Comparison of ENCODE assay signal across 1 cellular context in the genomic region with DNA sequence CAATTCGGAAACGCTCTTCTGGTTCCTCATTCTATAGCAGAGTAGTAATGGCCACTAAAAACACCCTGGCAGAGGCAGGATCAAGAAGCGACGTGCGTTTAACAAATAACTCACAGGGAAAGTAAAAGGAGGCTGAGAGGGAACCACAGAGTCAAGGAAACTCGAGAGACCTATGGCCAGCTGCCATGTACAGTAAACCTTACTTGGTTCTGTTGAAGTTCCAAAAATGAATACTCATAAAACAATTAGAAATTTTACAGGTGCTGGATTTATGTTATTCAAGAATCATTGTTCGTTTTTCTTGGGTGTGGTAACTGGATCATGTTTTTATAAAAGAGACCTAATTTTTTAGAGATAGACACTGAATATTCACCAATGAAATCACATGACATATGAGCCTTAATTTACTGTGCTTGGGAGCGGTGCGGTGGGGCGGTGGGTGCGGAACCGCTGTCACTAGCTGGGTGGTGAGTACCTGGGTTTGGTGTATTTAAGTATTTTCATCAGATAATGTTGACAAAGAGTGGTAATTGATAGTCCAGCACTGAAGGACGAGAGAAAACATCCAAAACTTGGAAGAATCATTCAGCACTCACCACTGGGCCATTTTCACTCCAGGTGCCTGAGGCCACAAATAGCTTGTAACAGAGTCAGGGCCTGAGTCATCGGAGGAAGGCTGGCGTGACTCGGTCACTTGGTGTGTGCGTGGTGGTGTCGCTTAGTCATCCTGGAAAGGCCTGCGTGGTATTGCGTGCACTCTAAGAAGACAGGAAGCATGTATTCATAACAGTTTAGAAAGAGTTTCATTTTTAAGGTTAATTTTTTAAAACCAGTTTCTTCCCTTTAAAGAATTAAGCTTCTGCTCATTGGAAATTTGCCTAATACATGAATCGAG.
TF ChIP-seq lines count a peak whose summit lies in the region.

No MANE protein-coding gene starts in this region.

TF ChIP-seq in K562, 482 proteins besides CTCF, POLR2A, EP300 and RAD21 (continued from another document and continues in another):
- TF ChIP-seq, protein P1, sequence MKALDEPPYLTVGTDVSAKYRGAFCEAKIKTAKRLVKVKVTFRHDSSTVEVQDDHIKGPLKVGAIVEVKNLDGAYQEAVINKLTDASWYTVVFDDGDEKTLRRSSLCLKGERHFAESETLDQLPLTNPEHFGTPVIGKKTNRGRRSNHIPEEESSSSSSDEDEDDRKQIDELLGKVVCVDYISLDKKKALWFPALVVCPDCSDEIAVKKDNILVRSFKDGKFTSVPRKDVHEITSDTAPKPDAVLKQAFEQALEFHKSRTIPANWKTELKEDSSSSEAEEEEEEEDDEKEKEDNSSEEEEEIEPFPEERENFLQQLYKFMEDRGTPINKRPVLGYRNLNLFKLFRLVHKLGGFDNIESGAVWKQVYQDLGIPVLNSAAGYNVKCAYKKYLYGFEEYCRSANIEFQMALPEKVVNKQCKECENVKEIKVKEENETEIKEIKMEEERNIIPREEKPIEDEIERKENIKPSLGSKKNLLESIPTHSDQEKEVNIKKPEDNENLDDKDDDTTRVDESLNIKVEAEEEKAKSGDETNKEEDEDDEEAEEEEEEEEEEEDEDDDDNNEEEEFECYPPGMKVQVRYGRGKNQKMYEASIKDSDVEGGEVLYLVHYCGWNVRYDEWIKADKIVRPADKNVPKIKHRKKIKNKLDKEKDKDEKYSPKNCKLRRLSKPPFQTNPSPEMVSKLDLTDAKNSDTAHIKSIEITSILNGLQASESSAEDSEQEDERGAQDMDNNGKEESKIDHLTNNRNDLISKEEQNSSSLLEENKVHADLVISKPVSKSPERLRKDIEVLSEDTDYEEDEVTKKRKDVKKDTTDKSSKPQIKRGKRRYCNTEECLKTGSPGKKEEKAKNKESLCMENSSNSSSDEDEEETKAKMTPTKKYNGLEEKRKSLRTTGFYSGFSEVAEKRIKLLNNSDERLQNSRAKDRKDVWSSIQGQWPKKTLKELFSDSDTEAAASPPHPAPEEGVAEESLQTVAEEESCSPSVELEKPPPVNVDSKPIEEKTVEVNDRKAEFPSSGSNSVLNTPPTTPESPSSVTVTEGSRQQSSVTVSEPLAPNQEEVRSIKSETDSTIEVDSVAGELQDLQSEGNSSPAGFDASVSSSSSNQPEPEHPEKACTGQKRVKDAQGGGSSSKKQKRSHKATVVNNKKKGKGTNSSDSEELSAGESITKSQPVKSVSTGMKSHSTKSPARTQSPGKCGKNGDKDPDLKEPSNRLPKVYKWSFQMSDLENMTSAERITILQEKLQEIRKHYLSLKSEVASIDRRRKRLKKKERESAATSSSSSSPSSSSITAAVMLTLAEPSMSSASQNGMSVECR (CRISPR knock-in tag; IDR thresholded peaks at IDR 0.05) = no peak
- TF ChIP-seq ZNF175 (CRISPR knock-in tag; IDR thresholded peaks at IDR 0.05; ENCODE audit: low read depth) = peak; percentile 89; the same call in 1 of the 2 replicates
- peak; percentile 89 for TF ChIP-seq ZNF584 (CRISPR knock-in tag; IDR thresholded peaks at IDR 0.05; ENCODE audit: low read depth)
- TF ChIP-seq, protein P2, sequence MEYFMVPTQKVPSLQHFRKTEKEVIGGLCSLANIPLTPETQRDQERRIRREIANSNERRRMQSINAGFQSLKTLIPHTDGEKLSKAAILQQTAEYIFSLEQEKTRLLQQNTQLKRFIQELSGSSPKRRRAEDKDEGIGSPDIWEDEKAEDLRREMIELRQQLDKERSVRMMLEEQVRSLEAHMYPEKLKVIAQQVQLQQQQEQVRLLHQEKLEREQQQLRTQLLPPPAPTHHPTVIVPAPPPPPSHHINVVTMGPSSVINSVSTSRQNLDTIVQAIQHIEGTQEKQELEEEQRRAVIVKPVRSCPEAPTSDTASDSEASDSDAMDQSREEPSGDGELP (CRISPR knock-in tag; IDR thresholded peaks at IDR 0.05; ENCODE audit: borderline replicate concordance) = peak; percentile 30; the same call in 1 of the 2 replicates
- peak; percentile 94 for TF ChIP-seq NFE2 (IDR thresholded peaks at IDR 0.05; ENCODE audit: low read depth)
- peak; percentile 78; the same call in 1 of the 2 replicates for TF ChIP-seq CEBPG (CRISPR knock-in tag; IDR thresholded peaks at IDR 0.05)
- peak; percentile 25 to 63; a peak in 3 of 4 replicates for TF ChIP-seq CEBPG (tag; conservative IDR thresholded peaks at IDR 0.05 in 1 of 2, IDR thresholded peaks at IDR 0.05 in 1 of 2)
- peak; percentile 82 for TF ChIP-seq MEF2A (IDR thresholded peaks at IDR 0.05; ENCODE audit: control insufficient read depth, low read depth, low read length)
- 0 out of 2 replicates have a peak, but pooled peaks have one; percentile 7 for TF ChIP-seq IRF9 (tag; IDR thresholded peaks at IDR 0.05)
- TF ChIP-seq CREB3 (tag; conservative IDR thresholded peaks at IDR 0.05; ENCODE audit: low read depth) = peak; percentile 46
- TF ChIP-seq MEF2D (tag; conservative IDR thresholded peaks at IDR 0.05; ENCODE audit: low read depth) = peak; percentile 63; the same call in 1 of the 2 replicates
- TF ChIP-seq, protein P3, sequence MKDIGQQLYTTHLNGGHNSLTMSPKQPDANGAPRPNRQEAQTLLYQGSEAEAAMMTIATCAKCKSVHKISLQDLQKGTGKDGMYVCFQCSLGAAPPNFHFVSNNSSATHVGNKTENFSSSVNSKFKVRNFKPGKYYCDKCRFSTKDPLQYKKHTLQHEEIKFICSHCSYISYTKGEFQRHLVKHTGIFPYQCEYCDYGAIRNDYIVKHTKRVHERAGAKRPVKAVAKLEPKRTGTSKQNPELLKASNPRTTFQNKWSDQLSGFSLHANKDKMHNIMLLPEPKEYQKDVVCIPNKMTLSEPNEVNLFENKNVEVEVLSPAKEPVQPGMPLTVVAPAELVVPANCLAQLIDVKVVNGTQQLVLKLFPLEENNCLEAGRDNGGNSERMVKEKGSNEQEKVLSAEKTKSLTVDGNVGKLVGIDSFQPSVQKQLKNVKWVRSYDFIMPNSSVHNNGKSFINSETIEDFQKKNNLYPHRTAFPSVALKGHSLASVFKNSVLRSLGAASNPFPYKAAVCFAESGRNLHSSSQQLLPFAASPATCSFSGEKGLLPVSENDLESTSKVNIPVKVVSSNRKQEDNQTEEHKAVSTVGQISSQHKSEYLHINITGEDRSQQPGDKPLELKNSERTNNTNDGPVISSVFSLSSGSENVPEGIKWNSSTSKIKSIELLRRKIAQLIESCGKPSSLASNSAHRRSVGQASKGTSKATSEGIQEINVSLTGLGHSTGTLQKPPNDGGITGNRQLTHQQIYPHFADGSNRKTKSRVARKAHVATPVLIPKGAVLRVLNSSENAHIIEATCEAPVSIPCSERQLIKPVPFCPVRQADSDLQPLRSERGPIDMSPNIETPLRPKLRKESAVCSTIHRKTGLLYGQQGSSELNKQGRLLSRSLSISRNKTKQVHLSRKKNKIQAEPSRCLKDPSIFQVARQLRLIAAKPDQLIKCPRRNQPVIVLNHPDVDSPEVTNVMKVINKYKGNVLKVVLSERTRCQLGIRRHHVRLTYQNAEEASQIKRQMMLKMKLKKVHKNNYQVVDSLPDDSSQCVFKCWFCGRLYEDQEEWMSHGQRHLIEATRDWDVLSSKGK (CRISPR knock-in tag; IDR thresholded peaks at IDR 0.05) = no peak
- TF ChIP-seq SMAD3 (CRISPR knock-in tag; conservative IDR thresholded peaks at IDR 0.05) = 0 out of 2 replicates have a peak, but pooled peaks have one; percentile 50
- no peak for TF ChIP-seq BDP1 (IDR thresholded peaks at IDR 0.05; ENCODE audit: insufficient read depth, insufficient read length)
- peak; percentile 78 for TF ChIP-seq ETV1 (tag; conservative IDR thresholded peaks at IDR 0.05; ENCODE audit: low read depth)
- TF ChIP-seq, protein P4, sequence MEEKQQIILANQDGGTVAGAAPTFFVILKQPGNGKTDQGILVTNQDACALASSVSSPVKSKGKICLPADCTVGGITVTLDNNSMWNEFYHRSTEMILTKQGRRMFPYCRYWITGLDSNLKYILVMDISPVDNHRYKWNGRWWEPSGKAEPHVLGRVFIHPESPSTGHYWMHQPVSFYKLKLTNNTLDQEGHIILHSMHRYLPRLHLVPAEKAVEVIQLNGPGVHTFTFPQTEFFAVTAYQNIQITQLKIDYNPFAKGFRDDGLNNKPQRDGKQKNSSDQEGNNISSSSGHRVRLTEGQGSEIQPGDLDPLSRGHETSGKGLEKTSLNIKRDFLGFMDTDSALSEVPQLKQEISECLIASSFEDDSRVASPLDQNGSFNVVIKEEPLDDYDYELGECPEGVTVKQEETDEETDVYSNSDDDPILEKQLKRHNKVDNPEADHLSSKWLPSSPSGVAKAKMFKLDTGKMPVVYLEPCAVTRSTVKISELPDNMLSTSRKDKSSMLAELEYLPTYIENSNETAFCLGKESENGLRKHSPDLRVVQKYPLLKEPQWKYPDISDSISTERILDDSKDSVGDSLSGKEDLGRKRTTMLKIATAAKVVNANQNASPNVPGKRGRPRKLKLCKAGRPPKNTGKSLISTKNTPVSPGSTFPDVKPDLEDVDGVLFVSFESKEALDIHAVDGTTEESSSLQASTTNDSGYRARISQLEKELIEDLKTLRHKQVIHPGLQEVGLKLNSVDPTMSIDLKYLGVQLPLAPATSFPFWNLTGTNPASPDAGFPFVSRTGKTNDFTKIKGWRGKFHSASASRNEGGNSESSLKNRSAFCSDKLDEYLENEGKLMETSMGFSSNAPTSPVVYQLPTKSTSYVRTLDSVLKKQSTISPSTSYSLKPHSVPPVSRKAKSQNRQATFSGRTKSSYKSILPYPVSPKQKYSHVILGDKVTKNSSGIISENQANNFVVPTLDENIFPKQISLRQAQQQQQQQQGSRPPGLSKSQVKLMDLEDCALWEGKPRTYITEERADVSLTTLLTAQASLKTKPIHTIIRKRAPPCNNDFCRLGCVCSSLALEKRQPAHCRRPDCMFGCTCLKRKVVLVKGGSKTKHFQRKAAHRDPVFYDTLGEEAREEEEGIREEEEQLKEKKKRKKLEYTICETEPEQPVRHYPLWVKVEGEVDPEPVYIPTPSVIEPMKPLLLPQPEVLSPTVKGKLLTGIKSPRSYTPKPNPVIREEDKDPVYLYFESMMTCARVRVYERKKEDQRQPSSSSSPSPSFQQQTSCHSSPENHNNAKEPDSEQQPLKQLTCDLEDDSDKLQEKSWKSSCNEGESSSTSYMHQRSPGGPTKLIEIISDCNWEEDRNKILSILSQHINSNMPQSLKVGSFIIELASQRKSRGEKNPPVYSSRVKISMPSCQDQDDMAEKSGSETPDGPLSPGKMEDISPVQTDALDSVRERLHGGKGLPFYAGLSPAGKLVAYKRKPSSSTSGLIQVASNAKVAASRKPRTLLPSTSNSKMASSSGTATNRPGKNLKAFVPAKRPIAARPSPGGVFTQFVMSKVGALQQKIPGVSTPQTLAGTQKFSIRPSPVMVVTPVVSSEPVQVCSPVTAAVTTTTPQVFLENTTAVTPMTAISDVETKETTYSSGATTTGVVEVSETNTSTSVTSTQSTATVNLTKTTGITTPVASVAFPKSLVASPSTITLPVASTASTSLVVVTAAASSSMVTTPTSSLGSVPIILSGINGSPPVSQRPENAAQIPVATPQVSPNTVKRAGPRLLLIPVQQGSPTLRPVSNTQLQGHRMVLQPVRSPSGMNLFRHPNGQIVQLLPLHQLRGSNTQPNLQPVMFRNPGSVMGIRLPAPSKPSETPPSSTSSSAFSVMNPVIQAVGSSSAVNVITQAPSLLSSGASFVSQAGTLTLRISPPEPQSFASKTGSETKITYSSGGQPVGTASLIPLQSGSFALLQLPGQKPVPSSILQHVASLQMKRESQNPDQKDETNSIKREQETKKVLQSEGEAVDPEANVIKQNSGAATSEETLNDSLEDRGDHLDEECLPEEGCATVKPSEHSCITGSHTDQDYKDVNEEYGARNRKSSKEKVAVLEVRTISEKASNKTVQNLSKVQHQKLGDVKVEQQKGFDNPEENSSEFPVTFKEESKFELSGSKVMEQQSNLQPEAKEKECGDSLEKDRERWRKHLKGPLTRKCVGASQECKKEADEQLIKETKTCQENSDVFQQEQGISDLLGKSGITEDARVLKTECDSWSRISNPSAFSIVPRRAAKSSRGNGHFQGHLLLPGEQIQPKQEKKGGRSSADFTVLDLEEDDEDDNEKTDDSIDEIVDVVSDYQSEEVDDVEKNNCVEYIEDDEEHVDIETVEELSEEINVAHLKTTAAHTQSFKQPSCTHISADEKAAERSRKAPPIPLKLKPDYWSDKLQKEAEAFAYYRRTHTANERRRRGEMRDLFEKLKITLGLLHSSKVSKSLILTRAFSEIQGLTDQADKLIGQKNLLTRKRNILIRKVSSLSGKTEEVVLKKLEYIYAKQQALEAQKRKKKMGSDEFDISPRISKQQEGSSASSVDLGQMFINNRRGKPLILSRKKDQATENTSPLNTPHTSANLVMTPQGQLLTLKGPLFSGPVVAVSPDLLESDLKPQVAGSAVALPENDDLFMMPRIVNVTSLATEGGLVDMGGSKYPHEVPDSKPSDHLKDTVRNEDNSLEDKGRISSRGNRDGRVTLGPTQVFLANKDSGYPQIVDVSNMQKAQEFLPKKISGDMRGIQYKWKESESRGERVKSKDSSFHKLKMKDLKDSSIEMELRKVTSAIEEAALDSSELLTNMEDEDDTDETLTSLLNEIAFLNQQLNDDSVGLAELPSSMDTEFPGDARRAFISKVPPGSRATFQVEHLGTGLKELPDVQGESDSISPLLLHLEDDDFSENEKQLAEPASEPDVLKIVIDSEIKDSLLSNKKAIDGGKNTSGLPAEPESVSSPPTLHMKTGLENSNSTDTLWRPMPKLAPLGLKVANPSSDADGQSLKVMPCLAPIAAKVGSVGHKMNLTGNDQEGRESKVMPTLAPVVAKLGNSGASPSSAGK (IDR thresholded peaks at IDR 0.05) = peak; percentile 63; the same call in 1 of the 2 replicates
- TF ChIP-seq MYC (IDR thresholded peaks at IDR 0.05; ENCODE audit: low read depth, low read length) = peak; percentile 81
- TF ChIP-seq MYC (CRISPR knock-in tag; IDR thresholded peaks at IDR 0.05; ENCODE audit: borderline replicate concordance, low read depth) = no peak
- TF ChIP-seq ETV5 (CRISPR knock-in tag; IDR thresholded peaks at IDR 0.05; ENCODE audit: low read depth) = 0 out of 2 replicates have a peak, but pooled peaks have one; percentile 39
- peak; percentile 69 for TF ChIP-seq ZFX (CRISPR knock-in tag; IDR thresholded peaks at IDR 0.05)
- TF ChIP-seq SMAD4 (CRISPR knock-in tag; conservative IDR thresholded peaks at IDR 0.05) = peak; percentile 78; the same call in 1 of the 2 replicates
- TF ChIP-seq, protein P5, sequence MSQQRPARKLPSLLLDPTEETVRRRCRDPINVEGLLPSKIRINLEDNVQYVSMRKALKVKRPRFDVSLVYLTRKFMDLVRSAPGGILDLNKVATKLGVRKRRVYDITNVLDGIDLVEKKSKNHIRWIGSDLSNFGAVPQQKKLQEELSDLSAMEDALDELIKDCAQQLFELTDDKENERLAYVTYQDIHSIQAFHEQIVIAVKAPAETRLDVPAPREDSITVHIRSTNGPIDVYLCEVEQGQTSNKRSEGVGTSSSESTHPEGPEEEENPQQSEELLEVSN (IDR thresholded peaks at IDR 0.05; ENCODE audit: borderline replicate concordance in 1 of 2, extremely low read depth in 1 of 2, insufficient read depth in 1 of 2, insufficient read length in 1 of 2, low read depth in 1 of 2, low read length in 1 of 2, poor library complexity in 1 of 2, severe bottlenecking in 1 of 2) = peak; percentile 16 to 33
- peak; percentile 28 for TF ChIP-seq POLR2B (IDR thresholded peaks at IDR 0.05; ENCODE audit: low read depth, partially characterized antibody)
- TF ChIP-seq PHF21A (IDR thresholded peaks at IDR 0.05; ENCODE audit: borderline replicate concordance, low read depth) = no peak
